ENCODE assay signal across 8 cellular contexts in the genomic region with DNA sequence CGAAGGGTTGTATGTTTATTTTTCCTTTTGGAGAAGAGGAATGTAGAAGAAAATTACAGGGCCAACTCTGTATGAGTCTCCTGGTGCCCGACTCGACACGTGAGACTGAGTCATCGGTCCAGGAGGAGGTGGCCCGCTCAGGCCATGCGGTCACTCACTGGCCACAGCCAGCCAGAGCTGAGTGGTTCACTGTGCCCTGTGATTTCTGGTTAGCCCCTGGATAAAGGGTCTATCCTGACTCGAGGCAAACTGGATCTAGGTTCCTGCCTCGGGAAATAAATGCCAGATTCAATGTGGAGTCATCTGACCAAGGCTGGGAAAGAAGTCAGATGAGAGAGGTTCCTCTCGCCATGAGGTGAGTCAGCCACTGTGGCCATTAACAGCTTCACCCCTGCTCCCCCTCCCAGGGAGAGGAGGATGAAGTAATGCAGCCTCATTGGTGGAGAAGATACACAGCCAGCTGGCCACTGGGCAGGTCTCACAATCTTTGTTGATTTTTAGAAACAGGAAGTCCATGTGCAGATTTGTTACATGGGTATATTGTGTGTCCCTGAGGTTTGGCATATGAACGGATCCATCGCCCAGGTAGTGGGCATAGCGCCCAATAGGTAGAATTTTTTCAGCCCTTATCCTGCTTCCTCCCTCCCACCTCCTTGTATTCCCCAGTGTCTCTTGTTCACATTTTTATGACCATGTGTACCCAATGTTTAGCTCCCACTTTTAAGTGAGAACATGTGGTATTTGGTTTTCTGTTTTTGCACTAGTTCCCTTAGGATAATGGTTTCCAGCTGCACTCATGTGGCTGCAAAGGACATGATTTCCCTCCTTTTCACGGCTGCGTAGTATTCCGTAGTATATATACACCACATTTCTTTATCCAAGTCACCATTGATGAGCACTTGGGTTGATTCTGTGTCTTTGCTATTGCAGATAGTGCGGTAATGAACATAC. TPM values are rescaled to one million over a fixed set of nuclear protein-coding genes. Genes with fewer than 3 reads are reported as not detected.
DNase-seq lines count a peak whose midpoint lies in the region; ATAC-seq, FAIRE-seq and TF ChIP-seq lines count a peak whose summit lies in the region.

No MANE protein-coding gene starts in this region.

- WGBS in A549 (ENCODE audit: missing lambda C conversion rate): 35% methylated on average over 17 of the region's 17 CpGs

- no peaks in the 10 kb centered on the region for H3K27me3 ChIP-seq in colonic mucosa

- TF ChIP-seq POLR2A in A549 (IDR thresholded peaks at IDR 0.05; ENCODE audit: low read length): peak; percentile 40
- no peak for TF ChIP-seq POLR2A in NB4 (IDR thresholded peaks at IDR 0.05; ENCODE audit: extremely low read depth, insufficient read length)

- intact Hi-C loops in colonic mucosa (cut with DNase I) (no loop called here), mucosa of descending colon (cut with DNase I, micrococcal nuclease) (loop anchor here in 1 of 2 donors (5.0 kb wide), 1 partner anchor 110 kb away; no protein-coding TSS in a partner anchor)

- peak; percentile 7 for FAIRE-seq in A549 (lab: Jason Lieb, UNC)

- H3K27ac ChIP-seq in A549 (peak overlapping the region; percentile 81 to 92), colonic mucosa (peak overlapping the region; percentile 50)

- CTCF ChIA-PET in A549 (lab: Yijun Ruan, JAX): interaction anchor here (0.7 to 17.8 kb wide), 7 partner anchors 10 to 133 kb away, joined by 3 to 321 read pairs (median 4); no protein-coding TSS in a partner anchor

- H3K36me3 ChIP-seq in colonic mucosa (no peaks in the 10 kb centered on the region), mucosa of descending colon (ENCODE audit: low read depth) (no peaks in the 10 kb centered on the region)

- peak overlapping the region in 1 of 2 donors; percentile 24 for H3K9ac ChIP-seq in colonic mucosa (ENCODE audit: low read depth in 2 of 2, low read length in 2 of 2)

- peak overlapping the region; percentile 59 for H3K4me2 ChIP-seq in A549

- no peaks in the 10 kb centered on the region; the same call in 2 of the 3 replicates for H3K9me3 ChIP-seq in A549
- no peaks in the 10 kb centered on the region for H3K9me3 ChIP-seq in colonic mucosa
- no peaks in the 10 kb centered on the region for H3K9me3 ChIP-seq in mucosa of descending colon

- H3K4me3 ChIP-seq in A549: no peak overlapping the region
- H3K4me3 ChIP-seq in NB4 (ENCODE audit: low read depth, low read length): no peak overlapping the region
- no peak overlapping the region for H3K4me3 ChIP-seq in colonic mucosa
- H3K4me3 ChIP-seq in mucosa of descending colon: no peak overlapping the region

- DNase-seq in A549 (ENCODE audit: low read depth in 1 of 2, low spot score in 1 of 2): peak; percentile 87 to 94
- DNase-seq in NB4 (ENCODE audit: low read depth): peak; percentile 86
- peak; percentile 76 for DNase-seq in colonic mucosa
- peak; percentile 53 to 82 (median 68) for DNase-seq in mucosa of descending colon
- no peak for DNase-seq in stimulated activated CD4-positive, alpha-beta T cell treated with anti-CD3 and anti-CD28 coated beads, Interleukin-4, amount 100 ng/mL, for 4 hours
- no peak for DNase-seq in NCI-H2107 (lab: John Stamatoyannopoulos, UW)
- DNase-seq in epidermal melanocyte (ENCODE audit: insufficient read length, low spot score): no peak

- TF ChIP-seq RAD21 in A549 (conservative IDR thresholded peaks at IDR 0.05 in 1 of 2, IDR thresholded peaks at IDR 0.05 in 1 of 2): peak in 1 of 2 experiments; percentile 19; a peak in 1 of 5 replicates

- H3K4me1 ChIP-seq in A549: peaks cover 36% of the 10 kb centered on the region
- H3K4me1 ChIP-seq in colonic mucosa: no peaks in the 10 kb centered on the region
- no peaks in the 10 kb centered on the region for H3K4me1 ChIP-seq in mucosa of descending colon (ENCODE audit: low read depth)

- peak; percentile 91 to 94 for ATAC-seq in A549
- ATAC-seq in mucosa of descending colon: peak; percentile 91
- ATAC-seq in HG02981 (IDR thresholded peaks at IDR 0.05; ENCODE audit: unreplicated experiment): no peak

- POLR2A ChIA-PET in A549 (lab: Yijun Ruan, JAX): interaction anchor here (0.5 to 0.8 kb wide), 3 partner anchors 18 to 1703 kb away, joined by 3 read pairs; no protein-coding TSS in a partner anchor

- no peak; a peak in 1 of 5 replicates for TF ChIP-seq EP300 in A549 (IDR thresholded peaks at IDR 0.05)

- no peak for TF ChIP-seq CTCF in A549 (IDR thresholded peaks at IDR 0.05)
- no peak for TF ChIP-seq CTCF in NB4 (IDR thresholded peaks at IDR 0.05; ENCODE audit: low read depth, low read length)
- TF ChIP-seq CTCF in colonic mucosa (IDR thresholded peaks at IDR 0.05): no peak
- no peak for TF ChIP-seq CTCF in mucosa of descending colon (IDR thresholded peaks at IDR 0.05)

TF ChIP-seq in A549, 52 proteins besides CTCF, POLR2A, EP300 and RAD21 (continues in another document):
- TF ChIP-seq FOXS1 (CRISPR knock-in tag; IDR thresholded peaks at IDR 0.05): no peak
- TF ChIP-seq RFX5 (IDR thresholded peaks at IDR 0.05): peak; percentile 43; the same call in 1 of the 2 replicates
- no peak for TF ChIP-seq ZC3H11A (IDR thresholded peaks at IDR 0.05)
- TF ChIP-seq, protein P1, sequence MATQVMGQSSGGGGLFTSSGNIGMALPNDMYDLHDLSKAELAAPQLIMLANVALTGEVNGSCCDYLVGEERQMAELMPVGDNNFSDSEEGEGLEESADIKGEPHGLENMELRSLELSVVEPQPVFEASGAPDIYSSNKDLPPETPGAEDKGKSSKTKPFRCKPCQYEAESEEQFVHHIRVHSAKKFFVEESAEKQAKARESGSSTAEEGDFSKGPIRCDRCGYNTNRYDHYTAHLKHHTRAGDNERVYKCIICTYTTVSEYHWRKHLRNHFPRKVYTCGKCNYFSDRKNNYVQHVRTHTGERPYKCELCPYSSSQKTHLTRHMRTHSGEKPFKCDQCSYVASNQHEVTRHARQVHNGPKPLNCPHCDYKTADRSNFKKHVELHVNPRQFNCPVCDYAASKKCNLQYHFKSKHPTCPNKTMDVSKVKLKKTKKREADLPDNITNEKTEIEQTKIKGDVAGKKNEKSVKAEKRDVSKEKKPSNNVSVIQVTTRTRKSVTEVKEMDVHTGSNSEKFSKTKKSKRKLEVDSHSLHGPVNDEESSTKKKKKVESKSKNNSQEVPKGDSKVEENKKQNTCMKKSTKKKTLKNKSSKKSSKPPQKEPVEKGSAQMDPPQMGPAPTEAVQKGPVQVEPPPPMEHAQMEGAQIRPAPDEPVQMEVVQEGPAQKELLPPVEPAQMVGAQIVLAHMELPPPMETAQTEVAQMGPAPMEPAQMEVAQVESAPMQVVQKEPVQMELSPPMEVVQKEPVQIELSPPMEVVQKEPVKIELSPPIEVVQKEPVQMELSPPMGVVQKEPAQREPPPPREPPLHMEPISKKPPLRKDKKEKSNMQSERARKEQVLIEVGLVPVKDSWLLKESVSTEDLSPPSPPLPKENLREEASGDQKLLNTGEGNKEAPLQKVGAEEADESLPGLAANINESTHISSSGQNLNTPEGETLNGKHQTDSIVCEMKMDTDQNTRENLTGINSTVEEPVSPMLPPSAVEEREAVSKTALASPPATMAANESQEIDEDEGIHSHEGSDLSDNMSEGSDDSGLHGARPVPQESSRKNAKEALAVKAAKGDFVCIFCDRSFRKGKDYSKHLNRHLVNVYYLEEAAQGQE (IDR thresholded peaks at IDR 0.05): no peak
- TF ChIP-seq HOXA7 (CRISPR knock-in tag; IDR thresholded peaks at IDR 0.05): peak; percentile 22; the same call in 1 of the 2 replicates
- TF ChIP-seq NR3C1 (IDR thresholded peaks at IDR 0.05): no peak
- no peak; the same call in 1 of the 2 replicates for TF ChIP-seq ZSCAN20 (CRISPR knock-in tag; IDR thresholded peaks at IDR 0.05)
- TF ChIP-seq HOXB5 (CRISPR knock-in tag; IDR thresholded peaks at IDR 0.05): peak; percentile 81
- peak; percentile 77 for TF ChIP-seq JUNB (IDR thresholded peaks at IDR 0.05)
- TF ChIP-seq, protein P2, sequence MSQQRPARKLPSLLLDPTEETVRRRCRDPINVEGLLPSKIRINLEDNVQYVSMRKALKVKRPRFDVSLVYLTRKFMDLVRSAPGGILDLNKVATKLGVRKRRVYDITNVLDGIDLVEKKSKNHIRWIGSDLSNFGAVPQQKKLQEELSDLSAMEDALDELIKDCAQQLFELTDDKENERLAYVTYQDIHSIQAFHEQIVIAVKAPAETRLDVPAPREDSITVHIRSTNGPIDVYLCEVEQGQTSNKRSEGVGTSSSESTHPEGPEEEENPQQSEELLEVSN (IDR thresholded peaks at IDR 0.05; ENCODE audit: borderline replicate concordance, low read depth): peak; percentile 76; the same call in 1 of the 2 replicates
- no peak for TF ChIP-seq MAZ (IDR thresholded peaks at IDR 0.05; ENCODE audit: borderline replicate concordance, low read depth, low read length)
- 0 out of 4 replicates have a peak, but pooled peaks of 1 of the 2 experiments have one; percentile 36 for TF ChIP-seq CEBPB (IDR thresholded peaks at IDR 0.05)
- TF ChIP-seq, protein P3, sequence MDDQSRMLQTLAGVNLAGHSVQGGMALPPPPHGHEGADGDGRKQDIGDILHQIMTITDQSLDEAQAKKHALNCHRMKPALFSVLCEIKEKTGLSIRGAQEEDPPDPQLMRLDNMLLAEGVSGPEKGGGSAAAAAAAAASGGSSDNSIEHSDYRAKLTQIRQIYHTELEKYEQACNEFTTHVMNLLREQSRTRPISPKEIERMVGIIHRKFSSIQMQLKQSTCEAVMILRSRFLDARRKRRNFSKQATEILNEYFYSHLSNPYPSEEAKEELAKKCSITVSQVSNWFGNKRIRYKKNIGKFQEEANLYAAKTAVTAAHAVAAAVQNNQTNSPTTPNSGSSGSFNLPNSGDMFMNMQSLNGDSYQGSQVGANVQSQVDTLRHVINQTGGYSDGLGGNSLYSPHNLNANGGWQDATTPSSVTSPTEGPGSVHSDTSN (IDR thresholded peaks at IDR 0.05): no peak
- no peak for TF ChIP-seq ZFP36 (IDR thresholded peaks at IDR 0.05; ENCODE audit: borderline replicate concordance, partially characterized antibody)

RNA-seq across cellular contexts. Expression of gene USP36, which starts 21.7 kb away (rescaled TPM):
- polyA plus RNA-seq in A549 (2011; rRNA removed): 49.0 and 59.0 TPM in 2 replicates
- polyA plus RNA-seq in A549 (2012; cell fraction: cytosol; rRNA removed): 41.6 and 47.2 TPM in 2 replicates
- 118 and 157 TPM in 2 replicates for polyA plus RNA-seq in A549 (2012; cell fraction: nucleus; rRNA removed)
- 40.7 to 43.8 TPM (median 41.1 TPM) in 3 replicates for polyA plus RNA-seq in A549 (2017; fragmentation: RNase III; extraction: RNeasy Plus Mini Kit Qiagen cat#74134 plus additional on column Dnase treatment)
- polyA minus RNA-seq in A549 (2011; rRNA and poly(A)+ RNA removed): 79.8 and 90.9 TPM in 2 replicates
- 10 to 100 TPM; 27.4 to 32.6 TPM for total RNA-seq in colonic mucosa
- total RNA-seq in mucosa of descending colon: 10 to 100 TPM; 36.0 to 67.7 (median 41.4) TPM

RNA-seq across cellular contexts. Expression of gene CEP295NL, which starts 40.7 kb away (rescaled TPM):
- 0.09 and 0.10 TPM in 2 replicates for polyA plus RNA-seq in A549 (2011; rRNA removed)
- polyA plus RNA-seq in A549 (2012; cell fraction: cytosol; rRNA removed): 0.03 and 0.05 TPM in 2 replicates
- polyA plus RNA-seq in A549 (2012; cell fraction: nucleus; rRNA removed): 0.36 and 0.43 TPM in 2 replicates
- polyA plus RNA-seq in A549 (2017; fragmentation: RNase III; extraction: RNeasy Plus Mini Kit Qiagen cat#74134 plus additional on column Dnase treatment): 0.13 to 0.34 TPM (median 0.29 TPM) in 3 replicates
- 0.37 and 0.63 TPM in 2 replicates for polyA minus RNA-seq in A549 (2011; rRNA and poly(A)+ RNA removed)
- under 1 TPM; 0.72 to 0.82 TPM for total RNA-seq in colonic mucosa
- total RNA-seq in mucosa of descending colon: 1 to 10 TPM; 1.4 to 2.5 (median 2.0) TPM

Comparison
In these comparisons a context has a peak if more than half of its experiments do, and no peak if none do; other contexts are left out.
1. DNase-seq: peak in A549 (2 of 2), NB4 (single experiment), colonic mucosa (single experiment) and mucosa of descending colon (3 of 3); none in stimulated activated CD4-positive, alpha-beta T cell treated with anti-CD3 and anti-CD28 coated beads, Interleukin-4, amount 100 ng/mL, for 4 hours (0 of 2), NCI-H2107 (single experiment) and epidermal melanocyte (single experiment).